In genomic region chr6:33581186-33581585, GRCh38 we compare ENCODE assay signal across 33 cellular contexts.
"Had no signal": no experiment of that assay in that cellular context is flagged by ENCODE, and none has a peak within 500 bp of the region (broad histone marks: within the 10 kb centered on the region; RNA-seq: fewer than 3 reads in every experiment).

No MANE protein-coding gene starts in this region.

- H3K27me3 ChIP-seq: adrenal gland, body of pancreas, breast epithelium, cardiac muscle cell, colonic mucosa, esophagus muscularis mucosa, foreskin keratinocyte, gastrocnemius medialis, heart left ventricle had no signal

- H3K9me3 Mint-ChIP-seq: activated CD4-positive, alpha-beta memory T cell treated with anti-CD3 and anti-CD28 coated beads, Interleukin-2, amount 10 ng/mL, durations not matched to agents 7 days and 5 days; activated CD4-positive, alpha-beta T cell treated with anti-CD3 and anti-CD28 coated beads, Interleukin-2, amount 10 ng/mL, durations not matched to agents 7 days and 5 days; activated naive CD4-positive, alpha-beta T cell treated with anti-CD3 and anti-CD28 coated beads, Interleukin-2, amount 50 U/mL, for 24 hours; activated naive CD8-positive, alpha-beta T cell treated with anti-CD3 and anti-CD28 coated beads for 36 hours; activated naive CD8-positive, alpha-beta T cell treated with anti-CD3 and anti-CD28 coated beads, Interleukin-2, amount 50 U/mL, for 24 hours; activated T-cell treated with anti-CD3 and anti-CD28 coated beads, Interleukin-2, amount 50 U/mL, for 24 hours; activated T-cell treated with anti-CD3 and anti-CD28 coated beads, Interleukin-2, amount 50 U/mL, for 72 hours; WTC11 had no signal

- H3K27me3 Mint-ChIP-seq: activated CD4-positive, alpha-beta memory T cell treated with anti-CD3 and anti-CD28 coated beads, Interleukin-2, amount 10 ng/mL, durations not matched to agents 7 days and 5 days; activated CD4-positive, alpha-beta T cell treated with anti-CD3 and anti-CD28 coated beads, Interleukin-2, amount 10 ng/mL, durations not matched to agents 7 days and 5 days; activated naive CD4-positive, alpha-beta T cell treated with anti-CD3 and anti-CD28 coated beads, Interleukin-2, amount 50 U/mL, for 24 hours; activated naive CD8-positive, alpha-beta T cell treated with anti-CD3 and anti-CD28 coated beads for 36 hours; activated naive CD8-positive, alpha-beta T cell treated with anti-CD3 and anti-CD28 coated beads, Interleukin-2, amount 50 U/mL, for 24 hours; activated T-cell treated with anti-CD3 and anti-CD28 coated beads, Interleukin-2, amount 50 U/mL, for 24 hours had no signal

- H3K36me3 ChIP-seq: breast epithelium, colonic mucosa had no signal

- H3K4me3 Mint-ChIP-seq: activated CD4-positive, alpha-beta T cell treated with anti-CD3 and anti-CD28 coated beads, Interleukin-2, amount 10 ng/mL, durations not matched to agents 7 days and 5 days; activated naive CD4-positive, alpha-beta T cell treated with anti-CD3 and anti-CD28 coated beads, Interleukin-2, amount 50 U/mL, for 24 hours had no signal

- H3K27ac Mint-ChIP-seq: activated naive CD4-positive, alpha-beta T cell treated with anti-CD3 and anti-CD28 coated beads, Interleukin-2, amount 50 U/mL, for 24 hours; activated naive CD8-positive, alpha-beta T cell treated with anti-CD3 and anti-CD28 coated beads, Interleukin-2, amount 50 U/mL, for 24 hours; WTC11 had no signal

- H3K9me3 ChIP-seq: adrenal gland, body of pancreas, breast epithelium, colonic mucosa, esophagus muscularis mucosa, gastrocnemius medialis, heart left ventricle had no signal

- DNase-seq: activated CD4-positive, alpha-beta memory T cell treated with anti-CD3 and anti-CD28 coated beads, Interleukin-2, amount 10 ng/mL, durations not matched to agents 7 days and 5 days; activated CD4-positive, alpha-beta T cell treated with anti-CD3 and anti-CD28 coated beads for 1 hour; activated CD4-positive, alpha-beta T cell treated with anti-CD3 and anti-CD28 coated beads for 4 hours; activated CD4-positive, alpha-beta T cell treated with anti-CD3 and anti-CD28 coated beads, Interleukin-2, amount 10 ng/mL, durations not matched to agents 7 days and 5 days; activated CD4-positive, alpha-beta T cell treated with anti-CD3 and anti-CD28 coated beads, Interleukin-2, amount 50 U/mL, for 4 hours; activated CD8-positive, alpha-beta memory T cell treated with anti-CD3 and anti-CD28 coated beads, Interleukin-2, amount 50 U/mL, for 48 hours; activated gamma-delta T cell; activated naive CD4-positive, alpha-beta T cell; activated naive CD8-positive, alpha-beta T cell treated with anti-CD3 and anti-CD28 coated beads for 36 hours; activated naive CD8-positive, alpha-beta T cell treated with anti-CD3 and anti-CD28 coated beads, Interleukin-2, amount 50 U/mL, for 24 hours; activated T-cell treated with anti-CD3 and anti-CD28 coated beads for 4 hours; activated T-cell treated with anti-CD3 and anti-CD28 coated beads, Interleukin-2, amount 50 U/mL, for 24 hours; activated T-cell treated with anti-CD3 and anti-CD28 coated beads, Interleukin-2, amount 50 U/mL, for 72 hours; adrenal gland; amygdala; aorta; body of pancreas; central memory CD4-positive, alpha-beta T cell; cerebellar nuclear complex; colonic mucosa; effector CD8-positive, alpha-beta T cell; erythroblast; foreskin keratinocyte; gastrocnemius medialis; glutamatergic neuron; heart left ventricle; T-helper 1 cell; T-helper 2 cell had no signal

- H3K4me3 ChIP-seq: adrenal gland, body of pancreas, cardiac muscle cell, colonic mucosa had no signal
